1 cellular context compared by ENCODE assay signal in genomic region chr1:179293340-179294327, GRCh38.
TF ChIP-seq lines count a peak whose summit lies in the region.

Gene SOAT1 (plus strand): TSS chr1:179293797. CDS start chr1:179302685, 8,888 bp downstream.

TF ChIP-seq in HepG2, 621 proteins besides CTCF, POLR2A, EP300 and RAD21 (continued from another document and continues in another):
- TF ChIP-seq, protein P1, sequence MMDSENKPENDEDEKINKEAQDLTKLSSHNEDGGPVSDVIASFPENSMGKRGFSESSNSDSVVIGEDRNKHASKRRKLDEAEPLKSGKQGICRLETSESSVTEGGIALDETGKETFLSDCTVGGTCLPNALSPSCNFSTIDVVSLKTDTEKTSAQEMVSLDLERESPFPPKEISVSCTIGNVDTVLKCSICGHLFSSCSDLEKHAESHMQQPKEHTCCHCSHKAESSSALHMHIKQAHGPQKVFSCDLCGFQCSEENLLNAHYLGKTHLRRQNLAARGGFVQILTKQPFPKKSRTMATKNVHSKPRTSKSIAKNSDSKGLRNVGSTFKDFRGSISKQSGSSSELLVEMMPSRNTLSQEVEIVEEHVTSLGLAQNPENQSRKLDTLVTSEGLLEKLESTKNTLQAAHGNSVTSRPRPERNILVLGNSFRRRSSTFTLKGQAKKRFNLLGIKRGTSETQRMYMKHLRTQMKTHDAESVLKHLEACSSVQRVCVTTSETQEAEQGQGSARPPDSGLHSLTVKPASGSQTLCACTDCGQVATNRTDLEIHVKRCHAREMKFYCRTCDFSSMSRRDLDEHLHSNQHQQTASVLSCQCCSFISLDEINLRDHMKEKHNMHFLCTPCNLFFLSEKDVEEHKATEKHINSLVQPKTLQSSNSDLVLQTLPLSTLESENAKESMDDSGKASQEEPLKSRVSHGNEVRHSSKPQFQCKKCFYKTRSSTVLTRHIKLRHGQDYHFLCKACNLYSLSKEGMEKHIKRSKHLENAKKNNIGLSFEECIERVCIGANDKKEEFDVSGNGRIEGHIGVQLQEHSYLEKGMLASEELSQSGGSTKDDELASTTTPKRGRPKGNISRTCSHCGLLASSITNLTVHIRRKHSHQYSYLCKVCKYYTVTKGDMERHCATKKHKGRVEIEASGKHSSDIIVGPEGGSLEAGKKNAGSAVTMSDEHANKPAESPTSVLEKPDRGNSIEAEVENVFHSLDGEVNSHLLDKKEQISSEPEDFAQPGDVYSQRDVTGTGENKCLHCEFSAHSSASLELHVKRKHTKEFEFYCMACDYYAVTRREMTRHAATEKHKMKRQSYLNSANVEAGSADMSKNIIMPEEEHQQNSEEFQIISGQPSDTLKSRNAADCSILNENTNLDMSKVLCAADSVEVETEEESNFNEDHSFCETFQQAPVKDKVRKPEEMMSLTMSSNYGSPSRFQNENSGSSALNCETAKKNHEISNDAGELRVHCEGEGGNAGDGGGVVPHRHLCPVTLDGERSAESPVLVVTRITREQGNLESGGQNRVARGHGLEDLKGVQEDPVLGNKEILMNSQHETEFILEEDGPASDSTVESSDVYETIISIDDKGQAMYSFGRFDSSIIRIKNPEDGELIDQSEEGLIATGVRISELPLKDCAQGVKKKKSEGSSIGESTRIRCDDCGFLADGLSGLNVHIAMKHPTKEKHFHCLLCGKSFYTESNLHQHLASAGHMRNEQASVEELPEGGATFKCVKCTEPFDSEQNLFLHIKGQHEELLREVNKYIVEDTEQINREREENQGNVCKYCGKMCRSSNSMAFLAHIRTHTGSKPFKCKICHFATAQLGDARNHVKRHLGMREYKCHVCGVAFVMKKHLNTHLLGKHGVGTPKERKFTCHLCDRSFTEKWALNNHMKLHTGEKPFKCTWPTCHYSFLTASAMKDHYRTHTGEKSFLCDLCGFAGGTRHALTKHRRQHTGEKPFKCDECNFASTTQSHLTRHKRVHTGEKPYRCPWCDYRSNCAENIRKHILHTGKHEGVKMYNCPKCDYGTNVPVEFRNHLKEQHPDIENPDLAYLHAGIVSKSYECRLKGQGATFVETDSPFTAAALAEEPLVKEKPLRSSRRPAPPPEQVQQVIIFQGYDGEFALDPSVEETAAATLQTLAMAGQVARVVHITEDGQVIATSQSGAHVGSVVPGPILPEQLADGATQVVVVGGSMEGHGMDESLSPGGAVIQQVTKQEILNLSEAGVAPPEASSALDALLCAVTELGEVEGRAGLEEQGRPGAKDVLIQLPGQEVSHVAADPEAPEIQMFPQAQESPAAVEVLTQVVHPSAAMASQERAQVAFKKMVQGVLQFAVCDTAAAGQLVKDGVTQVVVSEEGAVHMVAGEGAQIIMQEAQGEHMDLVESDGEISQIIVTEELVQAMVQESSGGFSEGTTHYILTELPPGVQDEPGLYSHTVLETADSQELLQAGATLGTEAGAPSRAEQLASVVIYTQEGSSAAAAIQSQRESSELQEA (CRISPR knock-in tag; IDR thresholded peaks at IDR 0.05; ENCODE audit: not compliant biosample characterization) = peak; percentile 37
- TF ChIP-seq NR2F2 (IDR thresholded peaks at IDR 0.05; ENCODE audit: borderline replicate concordance, low read depth) = no peak
- 0 out of 2 replicates have a peak, but pooled peaks have one; percentile 7 for TF ChIP-seq HOXA9 (CRISPR knock-in tag; IDR thresholded peaks at IDR 0.05; ENCODE audit: borderline replicate concordance)
- no peak for TF ChIP-seq JUND (CRISPR knock-in tag; IDR thresholded peaks at IDR 0.05)
- TF ChIP-seq, protein P2, sequence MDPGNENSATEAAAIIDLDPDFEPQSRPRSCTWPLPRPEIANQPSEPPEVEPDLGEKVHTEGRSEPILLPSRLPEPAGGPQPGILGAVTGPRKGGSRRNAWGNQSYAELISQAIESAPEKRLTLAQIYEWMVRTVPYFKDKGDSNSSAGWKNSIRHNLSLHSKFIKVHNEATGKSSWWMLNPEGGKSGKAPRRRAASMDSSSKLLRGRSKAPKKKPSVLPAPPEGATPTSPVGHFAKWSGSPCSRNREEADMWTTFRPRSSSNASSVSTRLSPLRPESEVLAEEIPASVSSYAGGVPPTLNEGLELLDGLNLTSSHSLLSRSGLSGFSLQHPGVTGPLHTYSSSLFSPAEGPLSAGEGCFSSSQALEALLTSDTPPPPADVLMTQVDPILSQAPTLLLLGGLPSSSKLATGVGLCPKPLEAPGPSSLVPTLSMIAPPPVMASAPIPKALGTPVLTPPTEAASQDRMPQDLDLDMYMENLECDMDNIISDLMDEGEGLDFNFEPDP (CRISPR knock-in tag; conservative IDR thresholded peaks at IDR 0.05) = no peak
- no peak; the same call in 1 of the 2 replicates for TF ChIP-seq ZNF451 (CRISPR knock-in tag; IDR thresholded peaks at IDR 0.05)
- TF ChIP-seq, protein P3, sequence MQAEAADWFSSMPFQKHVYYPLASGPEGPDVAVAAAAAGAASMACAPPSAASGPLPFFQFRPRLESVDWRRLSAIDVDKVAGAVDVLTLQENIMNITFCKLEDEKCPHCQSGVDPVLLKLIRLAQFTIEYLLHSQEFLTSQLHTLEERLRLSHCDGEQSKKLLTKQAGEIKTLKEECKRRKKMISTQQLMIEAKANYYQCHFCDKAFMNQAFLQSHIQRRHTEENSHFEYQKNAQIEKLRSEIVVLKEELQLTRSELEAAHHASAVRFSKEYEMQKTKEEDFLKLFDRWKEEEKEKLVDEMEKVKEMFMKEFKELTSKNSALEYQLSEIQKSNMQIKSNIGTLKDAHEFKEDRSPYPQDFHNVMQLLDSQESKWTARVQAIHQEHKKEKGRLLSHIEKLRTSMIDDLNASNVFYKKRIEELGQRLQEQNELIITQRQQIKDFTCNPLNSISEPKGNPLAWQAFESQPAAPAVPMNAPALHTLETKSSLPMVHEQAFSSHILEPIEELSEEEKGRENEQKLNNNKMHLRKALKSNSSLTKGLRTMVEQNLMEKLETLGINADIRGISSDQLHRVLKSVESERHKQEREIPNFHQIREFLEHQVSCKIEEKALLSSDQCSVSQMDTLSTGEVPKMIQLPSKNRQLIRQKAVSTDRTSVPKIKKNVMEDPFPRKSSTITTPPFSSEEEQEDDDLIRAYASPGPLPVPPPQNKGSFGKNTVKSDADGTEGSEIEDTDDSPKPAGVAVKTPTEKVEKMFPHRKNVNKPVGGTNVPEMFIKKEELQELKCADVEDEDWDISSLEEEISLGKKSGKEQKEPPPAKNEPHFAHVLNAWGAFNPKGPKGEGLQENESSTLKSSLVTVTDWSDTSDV (CRISPR knock-in tag; IDR thresholded peaks at IDR 0.05) = no peak
- 0 out of 2 replicates have a peak, but pooled peaks have one; percentile 68 for TF ChIP-seq CC2D1A (CRISPR knock-in tag; IDR thresholded peaks at IDR 0.05)
- peak; percentile 46 for TF ChIP-seq ARNT2 (CRISPR knock-in tag; IDR thresholded peaks at IDR 0.05; ENCODE audit: low read depth)
- no peak for TF ChIP-seq SRF (IDR thresholded peaks at IDR 0.05; ENCODE audit: low read depth, low read length)
- TF ChIP-seq NFAT5 (CRISPR knock-in tag; IDR thresholded peaks at IDR 0.05) = no peak
- TF ChIP-seq GATAD1 (CRISPR knock-in tag; IDR thresholded peaks at IDR 0.05) = no peak
- 0 out of 2 replicates have a peak, but pooled peaks have one; percentile 33 for TF ChIP-seq ETV6 (CRISPR knock-in tag; conservative IDR thresholded peaks at IDR 0.05)
- TF ChIP-seq ZNF530 (CRISPR knock-in tag; IDR thresholded peaks at IDR 0.05; ENCODE audit: low read depth) = no peak
- TF ChIP-seq TMF1 (CRISPR knock-in tag; IDR thresholded peaks at IDR 0.05; ENCODE audit: low read depth) = no peak; the same call in 1 of the 2 replicates
- no peak for TF ChIP-seq ZNF256 (CRISPR knock-in tag; conservative IDR thresholded peaks at IDR 0.05)
- peak; percentile 99 for TF ChIP-seq UBTF (CRISPR knock-in tag; IDR thresholded peaks at IDR 0.05)
- TF ChIP-seq ZBTB14 (CRISPR knock-in tag; IDR thresholded peaks at IDR 0.05) = peak; percentile 72
- TF ChIP-seq NCOR1 (IDR thresholded peaks at IDR 0.05; ENCODE audit: borderline replicate concordance, low read length) = no peak
- no peak for TF ChIP-seq ZNF235 (CRISPR knock-in tag; IDR thresholded peaks at IDR 0.05; ENCODE audit: borderline replicate concordance)
- 0 out of 2 replicates have a peak, but pooled peaks have one; percentile 53 for TF ChIP-seq KLF15 (CRISPR knock-in tag; IDR thresholded peaks at IDR 0.05; ENCODE audit: borderline replicate concordance)
- no peak for TF ChIP-seq SNAPC2 (CRISPR knock-in tag; IDR thresholded peaks at IDR 0.05)
- TF ChIP-seq ZNF747 (CRISPR knock-in tag; IDR thresholded peaks at IDR 0.05; ENCODE audit: borderline replicate concordance) = no peak; the same call in 1 of the 2 replicates
- TF ChIP-seq KAT8 (CRISPR knock-in tag; IDR thresholded peaks at IDR 0.05) = peak; percentile 70; the same call in 1 of the 2 replicates
- TF ChIP-seq NFATC3 (CRISPR knock-in tag; IDR thresholded peaks at IDR 0.05) = no peak
- TF ChIP-seq, protein P4, sequence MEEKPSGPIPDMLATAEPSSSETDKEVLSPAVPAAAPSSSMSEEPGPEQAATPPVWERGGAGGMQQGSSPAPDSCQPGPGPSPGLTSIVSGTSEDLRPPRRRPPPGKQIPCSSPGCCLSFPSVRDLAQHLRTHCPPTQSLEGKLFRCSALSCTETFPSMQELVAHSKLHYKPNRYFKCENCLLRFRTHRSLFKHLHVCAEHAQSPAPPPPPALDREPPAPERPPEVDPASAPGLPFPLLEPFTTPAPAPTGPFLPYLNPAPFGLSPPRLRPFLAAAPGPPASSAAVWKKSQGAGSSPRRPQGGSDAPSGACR (CRISPR knock-in tag; IDR thresholded peaks at IDR 0.05) = no peak
- no peak for TF ChIP-seq DDIT3 (CRISPR knock-in tag; IDR thresholded peaks at IDR 0.05)
- TF ChIP-seq MED1 (CRISPR knock-in tag; IDR thresholded peaks at IDR 0.05) = no peak; the same call in 1 of the 2 replicates
- no peak for TF ChIP-seq TAF15 (IDR thresholded peaks at IDR 0.05; ENCODE audit: low read depth, low read length, poor library complexity, severe bottlenecking)
- peak; percentile 54; the same call in 1 of the 2 replicates for TF ChIP-seq ZNF691 (CRISPR knock-in tag; IDR thresholded peaks at IDR 0.05; ENCODE audit: borderline replicate concordance, low read depth)
- TF ChIP-seq ZNF644 (CRISPR knock-in tag; IDR thresholded peaks at IDR 0.05; ENCODE audit: low read depth) = no peak
- peak; percentile 81; the same call in 1 of the 2 replicates for TF ChIP-seq ZNF510 (CRISPR knock-in tag; IDR thresholded peaks at IDR 0.05; ENCODE audit: low read depth)
- no peak for TF ChIP-seq ZFP36L1 (CRISPR knock-in tag; IDR thresholded peaks at IDR 0.05)
